1 cellular context compared by ENCODE assay signal in genomic region chr10:33521062-33521461, GRCh38.
TF ChIP-seq lines count a peak whose summit lies in the region.

No MANE protein-coding gene starts in this region.

TF ChIP-seq in GM23338, 12 proteins besides CTCF, POLR2A, EP300 and RAD21 (continued from another document):
- TF ChIP-seq REST (IDR thresholded peaks at IDR 0.05; ENCODE audit: unreplicated experiment) (no peak), NANOG (IDR thresholded peaks at IDR 0.05; ENCODE audit: borderline replicate concordance) (no peak), ZNF331 (CRISPR knock-in tag; IDR thresholded peaks at IDR 0.05; ENCODE audit: low read depth) (no peak), ZNF114 (CRISPR knock-in tag; IDR thresholded peaks at IDR 0.05) (no peak), EZH2phosphoT487 (IDR thresholded peaks at IDR 0.05; ENCODE audit: unreplicated experiment) (no peak), JUNB (IDR thresholded peaks at IDR 0.05; ENCODE audit: unreplicated experiment) (no peak), STAT1 (IDR thresholded peaks at IDR 0.05; ENCODE audit: unreplicated experiment) (no peak), CREB1 (CRISPR knock-in tag; IDR thresholded peaks at IDR 0.05; ENCODE audit: low read depth) (no peak), POLR2AphosphoS5 (IDR thresholded peaks at IDR 0.05; ENCODE audit: low read depth) (no peak)
- TF ChIP-seq, protein P1, sequence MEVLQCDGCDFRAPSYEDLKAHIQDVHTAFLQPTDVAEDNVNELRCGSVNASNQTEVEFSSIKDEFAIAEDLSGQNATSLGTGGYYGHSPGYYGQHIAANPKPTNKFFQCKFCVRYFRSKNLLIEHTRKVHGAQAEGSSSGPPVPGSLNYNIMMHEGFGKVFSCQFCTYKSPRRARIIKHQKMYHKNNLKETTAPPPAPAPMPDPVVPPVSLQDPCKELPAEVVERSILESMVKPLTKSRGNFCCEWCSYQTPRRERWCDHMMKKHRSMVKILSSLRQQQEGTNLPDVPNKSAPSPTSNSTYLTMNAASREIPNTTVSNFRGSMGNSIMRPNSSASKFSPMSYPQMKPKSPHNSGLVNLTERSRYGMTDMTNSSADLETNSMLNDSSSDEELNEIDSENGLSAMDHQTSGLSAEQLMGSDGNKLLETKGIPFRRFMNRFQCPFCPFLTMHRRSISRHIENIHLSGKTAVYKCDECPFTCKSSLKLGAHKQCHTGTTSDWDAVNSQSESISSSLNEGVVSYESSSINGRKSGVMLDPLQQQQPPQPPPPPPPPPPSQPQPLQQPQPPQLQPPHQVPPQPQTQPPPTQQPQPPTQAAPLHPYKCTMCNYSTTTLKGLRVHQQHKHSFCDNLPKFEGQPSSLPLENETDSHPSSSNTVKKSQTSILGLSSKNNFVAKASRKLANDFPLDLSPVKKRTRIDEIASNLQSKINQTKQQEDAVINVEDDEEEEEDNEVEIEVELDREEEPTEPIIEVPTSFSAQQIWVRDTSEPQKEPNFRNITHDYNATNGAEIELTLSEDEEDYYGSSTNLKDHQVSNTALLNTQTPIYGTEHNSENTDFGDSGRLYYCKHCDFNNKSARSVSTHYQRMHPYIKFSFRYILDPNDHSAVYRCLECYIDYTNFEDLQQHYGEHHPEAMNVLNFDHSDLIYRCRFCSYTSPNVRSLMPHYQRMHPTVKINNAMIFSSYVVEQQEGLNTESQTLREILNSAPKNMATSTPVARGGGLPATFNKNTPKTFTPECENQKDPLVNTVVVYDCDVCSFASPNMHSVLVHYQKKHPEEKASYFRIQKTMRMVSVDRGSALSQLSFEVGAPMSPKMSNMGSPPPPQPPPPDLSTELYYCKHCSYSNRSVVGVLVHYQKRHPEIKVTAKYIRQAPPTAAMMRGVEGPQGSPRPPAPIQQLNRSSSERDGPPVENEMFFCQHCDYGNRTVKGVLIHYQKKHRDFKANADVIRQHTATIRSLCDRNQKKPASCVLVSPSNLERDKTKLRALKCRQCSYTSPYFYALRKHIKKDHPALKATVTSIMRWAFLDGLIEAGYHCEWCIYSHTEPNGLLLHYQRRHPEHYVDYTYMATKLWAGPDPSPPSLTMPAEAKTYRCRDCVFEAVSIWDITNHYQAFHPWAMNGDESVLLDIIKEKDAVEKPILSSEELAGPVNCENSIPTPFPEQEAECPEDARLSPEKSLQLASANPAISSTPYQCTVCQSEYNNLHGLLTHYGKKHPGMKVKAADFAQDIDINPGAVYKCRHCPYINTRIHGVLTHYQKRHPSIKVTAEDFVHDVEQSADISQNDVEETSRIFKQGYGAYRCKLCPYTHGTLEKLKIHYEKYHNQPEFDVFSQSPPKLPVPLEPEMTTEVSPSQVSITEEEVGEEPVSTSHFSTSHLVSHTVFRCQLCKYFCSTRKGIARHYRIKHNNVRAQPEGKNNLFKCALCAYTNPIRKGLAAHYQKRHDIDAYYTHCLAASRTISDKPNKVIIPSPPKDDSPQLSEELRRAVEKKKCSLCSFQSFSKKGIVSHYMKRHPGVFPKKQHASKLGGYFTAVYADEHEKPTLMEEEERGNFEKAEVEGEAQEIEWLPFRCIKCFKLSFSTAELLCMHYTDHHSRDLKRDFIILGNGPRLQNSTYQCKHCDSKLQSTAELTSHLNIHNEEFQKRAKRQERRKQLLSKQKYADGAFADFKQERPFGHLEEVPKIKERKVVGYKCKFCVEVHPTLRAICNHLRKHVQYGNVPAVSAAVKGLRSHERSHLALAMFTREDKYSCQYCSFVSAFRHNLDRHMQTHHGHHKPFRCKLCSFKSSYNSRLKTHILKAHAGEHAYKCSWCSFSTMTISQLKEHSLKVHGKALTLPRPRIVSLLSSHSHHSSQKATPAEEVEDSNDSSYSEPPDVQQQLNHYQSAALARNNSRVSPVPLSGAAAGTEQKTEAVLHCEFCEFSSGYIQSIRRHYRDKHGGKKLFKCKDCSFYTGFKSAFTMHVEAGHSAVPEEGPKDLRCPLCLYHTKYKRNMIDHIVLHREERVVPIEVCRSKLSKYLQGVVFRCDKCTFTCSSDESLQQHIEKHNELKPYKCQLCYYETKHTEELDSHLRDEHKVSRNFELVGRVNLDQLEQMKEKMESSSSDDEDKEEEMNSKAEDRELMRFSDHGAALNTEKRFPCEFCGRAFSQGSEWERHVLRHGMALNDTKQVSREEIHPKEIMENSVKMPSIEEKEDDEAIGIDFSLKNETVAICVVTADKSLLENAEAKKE (CRISPR knock-in tag; IDR thresholded peaks at IDR 0.05), result no peak
